10 cellular contexts compared by ENCODE assay signal in genomic region chr16:85626191-85626951, GRCh38. TPM values are rescaled to one million over a fixed set of nuclear protein-coding genes. Genes with fewer than 3 reads are reported as not detected.
DNase-seq lines count a peak whose midpoint lies in the region; ATAC-seq and TF ChIP-seq lines count a peak whose summit lies in the region.
"Had no signal": no experiment of that assay in that cellular context is flagged by ENCODE, and none has a peak within 500 bp of the region (broad histone marks: within the 10 kb centered on the region; RNA-seq: fewer than 3 reads in every experiment).

No MANE protein-coding gene starts in this region.

- intact Hi-C loops in right cardiac atrium (cut with DNase I) (no loop called here), gastrocnemius medialis (cut with DNase I; ENCODE audit: low total_unique reads) (no loop called here)

- H3K27me3 ChIP-seq in right cardiac atrium (ENCODE audit: control insufficient read depth, insufficient read depth) (no peaks in the 10 kb centered on the region), gastrocnemius medialis (no peaks in the 10 kb centered on the region)

- DNase-seq in DMS79 treated with DMSO at 0.1 percent for 48 hours (lab: John Stamatoyannopoulos, UW) = peak; percentile 15
- no peak for DNase-seq in DMS79 (lab: John Stamatoyannopoulos, UW)
- peak; percentile 65 for DNase-seq in NCI-H82 treated with DMSO at 0.1 percent for 48 hours (lab: John Stamatoyannopoulos, UW; ENCODE audit: unreplicated experiment)
- DNase-seq in right cardiac atrium = no peak
- DNase-seq in gastrocnemius medialis = no peak
- DNase-seq in DMS114 treated with DMSO at 0.1 percent for 48 hours (lab: John Stamatoyannopoulos, UW; ENCODE audit: unreplicated experiment) = no peak
- no peak for DNase-seq in NCI-H510A treated with DMSO at 0.1 percent for 48 hours (lab: John Stamatoyannopoulos, UW)

- H3K4me1 ChIP-seq in right cardiac atrium (ENCODE audit: control insufficient read depth, insufficient read depth, low read length) (peaks cover 14% of the 10 kb centered on the region), gastrocnemius medialis (peaks cover 40 to 56% of the 10 kb centered on the region in 2 donors)

- no peak overlapping the region for H3K4me3 ChIP-seq in right cardiac atrium (ENCODE audit: low read length)
- no peak overlapping the region for H3K4me3 ChIP-seq in gastrocnemius medialis

- 30% methylated on average over 35 of the region's 35 CpGs for WGBS in right cardiac atrium

- in situ Hi-C loops in gastrocnemius medialis (cut with MboI; ENCODE audit: low sequenced_read_pairs in 4 of 4) = no loop called here

- H3K9me3 ChIP-seq in right cardiac atrium (ENCODE audit: control insufficient read depth, low read length) (no peaks in the 10 kb centered on the region), gastrocnemius medialis (no peaks in the 10 kb centered on the region)

- no peak for TF ChIP-seq CTCF in gastrocnemius medialis (IDR thresholded peaks at IDR 0.05 in 4 of 5, conservative IDR thresholded peaks at IDR 0.05 in 1 of 5)

- no peak for TF ChIP-seq POLR2A in gastrocnemius medialis (IDR thresholded peaks at IDR 0.05)

- H3K36me3 ChIP-seq in gastrocnemius medialis = no peaks in the 10 kb centered on the region

- ATAC-seq in right cardiac atrium (peak in 1 of 2 donors; percentile 22), gastrocnemius medialis (no peak), GM18502 (IDR thresholded peaks at IDR 0.05; ENCODE audit: poor library complexity, unreplicated experiment) (no peak)

- H3K27ac ChIP-seq in right cardiac atrium (ENCODE audit: low read length) (peak overlapping the region; percentile 11), gastrocnemius medialis (peak overlapping the region in 3 of 4 donors; percentile 79 to 84 (median 81))
- H3K27ac ChIP-seq: 22Rv1, HL-60 had no signal

RNA-seq across cellular contexts. Expression of gene GSE1, which starts 13.2 kb away (rescaled TPM):
- total RNA-seq in right cardiac atrium = 10 to 100 TPM; 70.8 to 99.8 (median 92.5) TPM
- 40.3 TPM for polyA plus RNA-seq in right cardiac atrium
- total RNA-seq in gastrocnemius medialis = 10 to 100 TPM; 45.1 to 89.3 (median 71.3) TPM

Comparison
In these comparisons a context has a peak if more than half of its experiments do, and no peak if none do; other contexts are left out.
1. DNase-seq: peak in DMS79 treated with DMSO at 0.1 percent for 48 hours (single experiment) and NCI-H82 treated with DMSO at 0.1 percent for 48 hours (single experiment); none in DMS79 (single experiment), right cardiac atrium (0 of 3), gastrocnemius medialis (0 of 2), DMS114 treated with DMSO at 0.1 percent for 48 hours (single experiment) and NCI-H510A treated with DMSO at 0.1 percent for 48 hours (single experiment).